Comparison of ENCODE assay signal across 17 cellular contexts in genomic region chr9:37381094-37381741, GRCh38.
"Had no signal": no experiment of that assay in that cellular context is flagged by ENCODE, and none has a peak within 500 bp of the region (broad histone marks: within the 10 kb centered on the region; RNA-seq: fewer than 3 reads in every experiment).

No MANE protein-coding gene starts in this region.

- ATAC-seq: activated CD8-positive, alpha-beta T cell treated with anti-CD3 and anti-CD28 coated beads for 36 hours; activated T-cell treated with anti-CD3 and anti-CD28 coated beads, Interleukin-2, amount 50 U/mL, for 72 hours; gastroesophageal sphincter; left ventricle myocardium superior; pancreas had no signal

- DNase-seq: activated CD8-positive, alpha-beta memory T cell treated with anti-CD3 and anti-CD28 coated beads, Interleukin-2, amount 50 U/mL, for 4 hours; activated CD8-positive, alpha-beta T cell treated with anti-CD3 and anti-CD28 coated beads for 36 hours; activated gamma-delta T cell treated with Interleukin-2 at 50 U/mL for 16 hours; activated naive CD8-positive, alpha-beta T cell treated with anti-CD3 and anti-CD28 coated beads, Interleukin-2, amount 10 ng/mL, durations not matched to agents 7 days and 5 days; activated T-cell treated with anti-CD3 and anti-CD28 coated beads, Interleukin-2, amount 50 U/mL, for 72 hours; aorta; dermis blood vessel endothelial cell; kidney; left ventricle myocardium superior; mesendoderm; pancreas; stimulated activated CD4-positive, alpha-beta T cell treated with anti-CD3 and anti-CD28 coated beads, Interleukin-15, amount 100 ng/mL, for 24 hours; stimulated activated CD4-positive, alpha-beta T cell treated with anti-CD3 and anti-CD28 coated beads, Interleukin-4, amount 100 ng/mL, for 4 hours had no signal

- H3K4me1 ChIP-seq: breast epithelium, gastroesophageal sphincter, pancreas, tibial nerve, vagina had no signal

- H3K4me3 ChIP-seq: breast epithelium, gastroesophageal sphincter, pancreas, tibial nerve, vagina had no signal

- FAIRE-seq: kidney, pancreas had no signal

- H3K4me3 Mint-ChIP-seq: activated CD8-positive, alpha-beta T cell treated with anti-CD3 and anti-CD28 coated beads for 36 hours; activated naive CD8-positive, alpha-beta T cell treated with anti-CD3 and anti-CD28 coated beads, Interleukin-2, amount 10 ng/mL, durations not matched to agents 7 days and 5 days; activated T-cell treated with anti-CD3 and anti-CD28 coated beads, Interleukin-2, amount 50 U/mL, for 72 hours had no signal

- H3K27me3 Mint-ChIP-seq: activated naive CD8-positive, alpha-beta T cell treated with anti-CD3 and anti-CD28 coated beads, Interleukin-2, amount 10 ng/mL, durations not matched to agents 7 days and 5 days had no signal

- H3K9me3 ChIP-seq: breast epithelium, gastroesophageal sphincter, pancreas, tibial nerve, vagina had no signal

- H3K27ac Mint-ChIP-seq: activated CD8-positive, alpha-beta T cell treated with anti-CD3 and anti-CD28 coated beads for 36 hours; activated naive CD8-positive, alpha-beta T cell treated with anti-CD3 and anti-CD28 coated beads, Interleukin-2, amount 10 ng/mL, durations not matched to agents 7 days and 5 days; activated T-cell treated with anti-CD3 and anti-CD28 coated beads, Interleukin-2, amount 50 U/mL, for 72 hours had no signal

- H3K9me3 Mint-ChIP-seq: activated CD8-positive, alpha-beta T cell treated with anti-CD3 and anti-CD28 coated beads for 36 hours; activated naive CD8-positive, alpha-beta T cell treated with anti-CD3 and anti-CD28 coated beads, Interleukin-2, amount 10 ng/mL, durations not matched to agents 7 days and 5 days had no signal

- H3K27ac ChIP-seq: breast epithelium, gastroesophageal sphincter, pancreas, tibial nerve, vagina had no signal

- H3K36me3 Mint-ChIP-seq: activated naive CD8-positive, alpha-beta T cell treated with anti-CD3 and anti-CD28 coated beads, Interleukin-2, amount 10 ng/mL, durations not matched to agents 7 days and 5 days had no signal

- H3K4me1 Mint-ChIP-seq: activated naive CD8-positive, alpha-beta T cell treated with anti-CD3 and anti-CD28 coated beads, Interleukin-2, amount 10 ng/mL, durations not matched to agents 7 days and 5 days had no signal

- H3K27me3 ChIP-seq: breast epithelium, gastroesophageal sphincter, pancreas, tibial nerve, vagina had no signal

- H3K36me3 ChIP-seq: breast epithelium, gastroesophageal sphincter, pancreas, vagina had no signal
